13 cellular contexts compared by ENCODE assay signal in the genomic region with DNA sequence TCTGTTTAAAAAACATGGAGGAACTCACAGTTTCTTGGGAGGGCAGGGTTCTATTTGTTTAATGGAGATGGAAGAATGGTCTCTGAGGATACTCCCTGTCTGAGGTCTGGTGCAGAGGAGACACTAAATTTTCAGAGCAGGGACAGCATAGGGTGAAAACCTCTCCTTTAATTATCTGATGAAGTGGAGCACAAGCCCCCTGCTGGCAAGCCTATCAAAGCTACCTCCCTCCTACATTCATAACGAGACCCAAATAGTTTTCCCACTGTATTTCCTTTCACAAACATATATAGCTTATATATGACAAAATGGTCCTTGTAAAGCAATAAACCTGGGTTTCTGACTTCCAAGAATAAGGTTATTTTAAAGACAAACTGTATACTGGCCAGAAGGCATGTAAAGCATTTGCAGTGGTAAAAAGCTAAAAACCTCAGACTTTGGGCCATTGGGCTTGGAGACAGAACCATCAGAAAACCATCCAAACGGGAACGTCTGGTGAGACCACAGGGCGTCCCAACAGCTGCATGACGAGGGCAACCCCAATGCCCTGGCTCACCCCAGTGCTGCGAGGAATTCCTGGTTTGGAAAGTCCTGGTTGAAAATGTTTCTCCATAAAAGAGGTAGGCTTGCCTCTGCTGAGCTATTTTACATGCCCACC.
DNase-seq lines count a peak whose midpoint lies in the region; ATAC-seq and TF ChIP-seq lines count a peak whose summit lies in the region.
"Had no signal": no experiment of that assay in that cellular context is flagged by ENCODE, and none has a peak within 500 bp of the region (broad histone marks: within the 10 kb centered on the region; RNA-seq: fewer than 3 reads in every experiment).

No MANE protein-coding gene starts in this region.

- peak; percentile 12 for TF ChIP-seq CTCF in AG09309 (IDR thresholded peaks at IDR 0.05; ENCODE audit: control insufficient read depth, insufficient read depth, low read depth, low read length, missing control alignments)
- TF ChIP-seq CTCF in GM12873 (IDR thresholded peaks at IDR 0.05; ENCODE audit: insufficient read depth, low read depth, low read length, missing control alignments): peak; percentile 37
- TF ChIP-seq CTCF in fibroblast of mammary gland (conservative IDR thresholded peaks at IDR 0.05; ENCODE audit: control insufficient read depth, insufficient read depth, low read depth, low read length): peak; percentile 27

- no peak for ATAC-seq in esophagus mucosa

- H3K27me3 ChIP-seq in MG63: no peaks in the 10 kb centered on the region
- H3K27me3 ChIP-seq: ascending aorta; BLaER1 treated with 17β-estradiol and CSF1 and Interleukin-3, amounts not matched to agents 10 nM and 100 nM had no signal

- DNase-seq in AG09309 (ENCODE audit: low read depth) (no peak), RKO (ENCODE audit: low spot score) (peak; percentile 30), fibroblast of mammary gland (ENCODE audit: low read depth) (no peak), MG63 (no peak), COLO668 (lab: John Stamatoyannopoulos, UW; ENCODE audit: unreplicated experiment) (no peak), superior temporal gyrus (ENCODE audit: extremely low spot score) (no peak)
- DNase-seq: effector memory CD4-positive, alpha-beta T cell; GM23248; stimulated activated CD4-positive, alpha-beta T cell treated with anti-CD3 and anti-CD28 coated beads, Interleukin-1b, Interleukin-23, amount 100 ng/mL, for 48 hours had no signal

- peaks cover 23% of the 10 kb centered on the region for H3K36me3 ChIP-seq in MG63
- H3K36me3 ChIP-seq: ascending aorta; BLaER1 treated with 17β-estradiol and CSF1 and Interleukin-3, amounts not matched to agents 10 nM and 100 nM had no signal

- no peaks in the 10 kb centered on the region for H3K9me3 ChIP-seq in MG63
- H3K9me3 ChIP-seq: ascending aorta; BLaER1 treated with 17β-estradiol and CSF1 and Interleukin-3, amounts not matched to agents 10 nM and 100 nM had no signal

- H3K4me3 ChIP-seq in AG09309 (ENCODE audit: control insufficient read depth, low read depth, low read length) (no peak overlapping the region), fibroblast of mammary gland (ENCODE audit: control insufficient read depth, low read depth, low read length) (no peak overlapping the region), MG63 (no peak overlapping the region)
- H3K4me3 ChIP-seq: ascending aorta; BLaER1 treated with 17β-estradiol and CSF1 and Interleukin-3, amounts not matched to agents 10 nM and 100 nM; GM23248 had no signal
